In genomic region chr16:75919664-75920063, GRCh38 we compare ENCODE assay signal across 17 cellular contexts.
"Had no signal": no experiment of that assay in that cellular context is flagged by ENCODE, and none has a peak within 500 bp of the region (broad histone marks: within the 10 kb centered on the region; RNA-seq: fewer than 3 reads in every experiment).

No MANE protein-coding gene starts in this region.

- H3K27ac ChIP-seq: heart right ventricle, ovary, skin epidermis, vagina had no signal

- H3K36me3 ChIP-seq: heart right ventricle, ovary, vagina had no signal

- H3K9me3 ChIP-seq: heart right ventricle, ovary, vagina had no signal

- FAIRE-seq: frontal cortex had no signal

- H3K4me3 ChIP-seq: heart right ventricle, ovary, skin epidermis, vagina had no signal

- H3K27me3 ChIP-seq: ovary, vagina had no signal

- ATAC-seq: activated T-cell treated with anti-CD3 and anti-CD28 coated beads, Interleukin-2, amount 50 U/mL, for 72 hours; heart right ventricle; left lobe of liver had no signal

- DNase-seq: activated CD4-positive, alpha-beta T cell treated with anti-CD3 and anti-CD28 coated beads for 1 hour; activated CD4-positive, alpha-beta T cell treated with anti-CD3 and anti-CD28 coated beads, Interleukin-2, amount 50 U/mL, for 48 hours; activated gamma-delta T cell treated with Interleukin-2 at 50 U/mL for 16 hours; activated naive CD8-positive, alpha-beta T cell treated with anti-CD3 and anti-CD28 coated beads for 36 hours; activated T-cell treated with anti-CD3 and anti-CD28 coated beads, Interleukin-2, amount 50 U/mL, for 72 hours; aorta; erythroblast; heart right ventricle; islet precursor cell; mesenchymal stem cell; ovary; retina; SW 1271 had no signal

- H3K4me1 ChIP-seq: heart right ventricle, vagina had no signal
